In genomic region chr3:23879485-23879884, GRCh38 we compare ENCODE assay signal across 32 cellular contexts.
"Had no signal": no experiment of that assay in that cellular context is flagged by ENCODE, and none has a peak within 500 bp of the region (broad histone marks: within the 10 kb centered on the region; RNA-seq: fewer than 3 reads in every experiment).

No MANE protein-coding gene starts in this region.

- H3K4me3 Mint-ChIP-seq: activated CD8-positive, alpha-beta T cell treated with anti-CD3 and anti-CD28 coated beads for 36 hours; activated naive CD4-positive, alpha-beta T cell treated with anti-CD3 and anti-CD28 coated beads, Interleukin-2, amount 10 ng/mL, durations not matched to agents 7 days and 5 days; activated naive CD8-positive, alpha-beta T cell; activated T-helper 1 cell treated with anti-CD3 and anti-CD28 coated beads, Interleukin-12 subunit alpha, Interleukin-12 subunit beta, Interleukin-2, Interleukin-4 antibody, amounts not matched to agents 30 ng/mL and 10 ng/mL and 1 ng/mL, durations not matched to agents 14 hours and 24 hours and 36 hours; effector memory CD8-positive, alpha-beta T cell; WTC11 had no signal

- H3K27ac ChIP-seq: brain microvascular endothelial cell, epithelial cell of prostate, esophagus squamous epithelium, gastroesophageal sphincter had no signal

- H3K36me3 ChIP-seq: brain microvascular endothelial cell had no signal

- H3K4me3 ChIP-seq: esophagus squamous epithelium, gastroesophageal sphincter had no signal

- H3K27me3 ChIP-seq: brain microvascular endothelial cell, esophagus squamous epithelium, gastroesophageal sphincter had no signal

- H3K9me3 ChIP-seq: esophagus squamous epithelium, gastroesophageal sphincter had no signal

- H3K27me3 Mint-ChIP-seq: activated CD8-positive, alpha-beta T cell treated with anti-CD3 and anti-CD28 coated beads for 36 hours; activated naive CD4-positive, alpha-beta T cell treated with anti-CD3 and anti-CD28 coated beads, Interleukin-2, amount 10 ng/mL, durations not matched to agents 7 days and 5 days; activated naive CD8-positive, alpha-beta T cell; effector memory CD8-positive, alpha-beta T cell had no signal

- DNase-seq: activated CD4-positive, alpha-beta T cell treated with anti-CD3 and anti-CD28 coated beads for 48 hours; activated CD4-positive, alpha-beta T cell treated with anti-CD3 and anti-CD28 coated beads, Interleukin-2, amount 50 U/mL, for 1 hour; activated CD4-positive, alpha-beta T cell treated with anti-CD3 and anti-CD28 coated beads, Interleukin-2, amount 50 U/mL, for 48 hours; activated CD8-positive, alpha-beta memory T cell treated with anti-CD3 and anti-CD28 coated beads for 24 hours; activated CD8-positive, alpha-beta T cell treated with anti-CD3 and anti-CD28 coated beads for 36 hours; activated effector memory CD4-positive, alpha-beta T cell treated with anti-CD3 and anti-CD28 coated beads, Interleukin-2, amount 50 U/mL, for 16 hours; activated naive CD4-positive, alpha-beta T cell treated with anti-CD3 and anti-CD28 coated beads, Interleukin-2, amount 10 ng/mL, durations not matched to agents 7 days and 5 days; activated T-cell treated with anti-CD3 and anti-CD28 coated beads, Interleukin-2, amount 50 U/mL, for 1 hour; activated T-cell treated with anti-CD3 and anti-CD28 coated beads, Interleukin-2, amount 50 U/mL, for 48 hours; amniotic stem cell; anterior cingulate cortex; brain microvascular endothelial cell; cortex of kidney; dermis blood vessel endothelial cell; effector CD4-positive, alpha-beta T cell; effector memory CD8-positive, alpha-beta T cell; esophagus squamous epithelium; foreskin melanocyte; T-helper 1 cell; T-helper 2 cell had no signal

- H3K9me3 Mint-ChIP-seq: activated CD8-positive, alpha-beta T cell treated with anti-CD3 and anti-CD28 coated beads for 36 hours; activated naive CD4-positive, alpha-beta T cell treated with anti-CD3 and anti-CD28 coated beads, Interleukin-2, amount 10 ng/mL, durations not matched to agents 7 days and 5 days; activated T-helper 1 cell treated with anti-CD3 and anti-CD28 coated beads, Interleukin-12 subunit alpha, Interleukin-12 subunit beta, Interleukin-2, Interleukin-4 antibody, amounts not matched to agents 30 ng/mL and 10 ng/mL and 1 ng/mL, durations not matched to agents 14 hours and 24 hours and 36 hours; activated T-helper 2 cell treated with anti-CD3 and anti-CD28 coated beads, Interferon-gamma antibody, Interleukin-2, Interleukin-4, amounts not matched to agents 10 μg/mL and 5 μg/mL and 100 μg/mL, durations not matched to agents 14 hours and 24 hours and 36 hours; effector memory CD8-positive, alpha-beta T cell had no signal

- FAIRE-seq: astrocyte, bronchial epithelial cell, colon, endometrium, endothelial cell of umbilical vein had no signal

- ATAC-seq: activated CD4-positive, CD25-positive, alpha-beta regulatory T cell treated with anti-CD3 and anti-CD28 coated beads, Interleukin-2, amount 50 U/mL, for 24 hours; activated CD8-positive, alpha-beta T cell treated with anti-CD3 and anti-CD28 coated beads for 36 hours; effector memory CD8-positive, alpha-beta T cell; gastroesophageal sphincter; WTC11 had no signal

- H3K27ac Mint-ChIP-seq: activated CD8-positive, alpha-beta T cell treated with anti-CD3 and anti-CD28 coated beads for 36 hours; activated naive CD4-positive, alpha-beta T cell treated with anti-CD3 and anti-CD28 coated beads, Interleukin-2, amount 10 ng/mL, durations not matched to agents 7 days and 5 days; activated naive CD8-positive, alpha-beta T cell; activated T-helper 1 cell treated with anti-CD3 and anti-CD28 coated beads, Interleukin-12 subunit alpha, Interleukin-12 subunit beta, Interleukin-2, Interleukin-4 antibody, amounts not matched to agents 30 ng/mL and 10 ng/mL and 1 ng/mL, durations not matched to agents 14 hours and 24 hours and 36 hours; activated T-helper 2 cell treated with anti-CD3 and anti-CD28 coated beads, Interferon-gamma antibody, Interleukin-2, Interleukin-4, amounts not matched to agents 10 μg/mL and 5 μg/mL and 100 μg/mL, durations not matched to agents 14 hours and 24 hours and 36 hours; WTC11 had no signal
